Comparison of ENCODE assay signal across 10 cellular contexts in the genomic region with DNA sequence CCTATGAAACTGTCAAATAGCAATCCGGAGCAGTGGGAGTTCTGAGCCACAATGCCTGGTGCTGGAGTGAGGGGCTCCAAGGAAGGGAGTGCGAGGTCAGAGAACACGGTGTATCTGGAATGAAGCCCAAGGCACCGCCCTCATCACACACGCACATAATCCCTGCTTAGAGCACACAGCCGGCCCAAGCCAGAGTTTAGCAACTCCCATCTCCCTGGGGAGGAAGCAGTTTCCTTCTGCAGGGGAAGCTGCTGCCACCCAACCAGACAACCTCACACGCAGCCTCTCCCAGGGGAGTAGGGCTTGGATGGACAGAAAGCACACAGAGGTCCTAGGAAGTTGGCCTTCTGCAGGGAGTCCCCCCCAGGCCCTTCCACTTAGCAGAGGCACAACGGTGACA. TPM values are rescaled to one million over a fixed set of nuclear protein-coding genes. Genes with fewer than 3 reads are reported as not detected.
A peak's percentile ranks its signal among the peaks of the same experiment; 100 is the strongest.
DNase-seq lines count a peak whose midpoint lies in the region; ATAC-seq and TF ChIP-seq lines count a peak whose summit lies in the region.
"Had no signal": no experiment of that assay in that cellular context is flagged by ENCODE, and none has a peak within 500 bp of the region (broad histone marks: within the 10 kb centered on the region; RNA-seq: fewer than 3 reads in every experiment).

No MANE protein-coding gene starts in this region.

- peak overlapping the region; percentile 53 for H3K4me2 ChIP-seq in mammary epithelial cell (ENCODE audit: insufficient read depth, low read depth, low read length)

- ATAC-seq in stimulated activated naive CD8-positive, alpha-beta T cell treated with anti-CD3 and anti-CD28 coated beads, Interleukin-15, Interleukin-2, amounts not matched to agents 100 U/mL and 50 U/mL, for 24 hours = no peak
- ATAC-seq in GM21528 (IDR thresholded peaks at IDR 0.05; ENCODE audit: low FRiP score, unreplicated experiment) (no peak), GM21825 (IDR thresholded peaks at IDR 0.05; ENCODE audit: unreplicated experiment) (no peak)

- peak overlapping the region; percentile 45 for H3K27ac Mint-ChIP-seq in stimulated activated naive CD8-positive, alpha-beta T cell treated with anti-CD3 and anti-CD28 coated beads, Interleukin-15, Interleukin-2, amounts not matched to agents 100 ng/mL and 50 ng/mL, for 24 hours
- H3K27ac Mint-ChIP-seq in mesothelial cell of epicardium = peak overlapping the region; percentile 67
- H3K27ac Mint-ChIP-seq: activated CD4-positive, alpha-beta T cell treated with anti-CD3 and anti-CD28 coated beads, Interleukin-2, amount 10 ng/mL, durations not matched to agents 24 days and 14 days had no signal

- H3K4me1 ChIP-seq in mammary epithelial cell (ENCODE audit: insufficient read depth, low read length) = peaks cover 96% of the 10 kb centered on the region

- intact Hi-C loops in mammary epithelial cell (cut with micrococcal nuclease) = loop anchor here (10.0 kb wide), 1 partner anchor 803 kb away; no protein-coding TSS in a partner anchor

- H3K79me2 ChIP-seq in mammary epithelial cell (ENCODE audit: insufficient read depth, low read length) = peaks cover 98% of the 10 kb centered on the region

- H3K27ac ChIP-seq in mammary epithelial cell (ENCODE audit: insufficient read depth, low read depth, low read length) = peak overlapping the region; percentile 51
- H3K27ac ChIP-seq: C4-2B had no signal

- H3K9me3 ChIP-seq in mammary epithelial cell (replicated peaks; ENCODE audit: insufficient read depth, low read length) = no peaks in the 10 kb centered on the region

- no peak overlapping the region for H3K4me3 Mint-ChIP-seq in stimulated activated naive CD8-positive, alpha-beta T cell treated with anti-CD3 and anti-CD28 coated beads, Interleukin-15, Interleukin-2, amounts not matched to agents 100 ng/mL and 50 ng/mL, for 24 hours
- no peak overlapping the region for H3K4me3 Mint-ChIP-seq in mesothelial cell of epicardium
- H3K4me3 Mint-ChIP-seq: activated CD4-positive, alpha-beta T cell treated with anti-CD3 and anti-CD28 coated beads, Interleukin-2, amount 10 ng/mL, durations not matched to agents 24 days and 14 days had no signal

- no TSS peak for BruUV-seq in mammary epithelial cell (replicated peaks; lab: Mats Ljungman, UMichigan)

- peaks cover 85% of the 10 kb centered on the region for H3K4me1 Mint-ChIP-seq in stimulated activated naive CD8-positive, alpha-beta T cell treated with anti-CD3 and anti-CD28 coated beads, Interleukin-15, Interleukin-2, amounts not matched to agents 100 ng/mL and 50 ng/mL, for 24 hours (ENCODE audit: low read depth)
- H3K4me1 Mint-ChIP-seq in mesothelial cell of epicardium = peaks cover 55% of the 10 kb centered on the region

- no peak overlapping the region for H3K4me3 ChIP-seq in mammary epithelial cell (replicated peaks in 1 of 3; ENCODE audit: insufficient read depth in 1 of 3, low read depth in 2 of 3, low read length in 3 of 3)

- dilution Hi-C loops in mammary epithelial cell (cut with HindIII; ENCODE audit: low sequenced_read_pairs) = loop anchor here (5.0 kb wide), 2 partner anchors 41 to 71 kb away; no protein-coding TSS in a partner anchor

- no peaks in the 10 kb centered on the region for H3K27me3 Mint-ChIP-seq in stimulated activated naive CD8-positive, alpha-beta T cell treated with anti-CD3 and anti-CD28 coated beads, Interleukin-15, Interleukin-2, amounts not matched to agents 100 ng/mL and 50 ng/mL, for 24 hours
- no peaks in the 10 kb centered on the region for H3K27me3 Mint-ChIP-seq in mesothelial cell of epicardium (ENCODE audit: low read depth)
- H3K27me3 Mint-ChIP-seq: activated CD4-positive, alpha-beta T cell treated with anti-CD3 and anti-CD28 coated beads, Interleukin-2, amount 10 ng/mL, durations not matched to agents 24 days and 14 days had no signal

- DNase-seq in stimulated activated naive CD8-positive, alpha-beta T cell treated with anti-CD3 and anti-CD28 coated beads, Interleukin-15, Interleukin-2, amounts not matched to agents 100 U/mL and 50 U/mL, for 24 hours = no peak
- peak; percentile 49 for DNase-seq in mammary epithelial cell
- DNase-seq in mesothelial cell of epicardium (ENCODE audit: low spot score in 2 of 2, unreplicated experiment in 2 of 2) = no peak
- DNase-seq in GM19238 (ENCODE audit: insufficient read length, low spot score) = no peak
- no peak for DNase-seq in SW 1271 (lab: John Stamatoyannopoulos, UW)
- DNase-seq: activated CD4-positive, alpha-beta T cell treated with anti-CD3 and anti-CD28 coated beads, Interleukin-2, amount 10 ng/mL, durations not matched to agents 24 days and 14 days had no signal

- in situ Hi-C loops in mammary epithelial cell (cut with MboI; ENCODE audit: low sequenced_read_pairs in 2 of 2) = loop anchor here in 1 of 2 donors (10.0 kb wide), 1 partner anchor 147 kb away; no protein-coding TSS in a partner anchor

- 7% methylated on average over 8 of the region's 8 CpGs for WGBS in mammary epithelial cell (ENCODE audit: low coverage, missing lambda C conversion rate)

- H3K36me3 Mint-ChIP-seq in stimulated activated naive CD8-positive, alpha-beta T cell treated with anti-CD3 and anti-CD28 coated beads, Interleukin-15, Interleukin-2, amounts not matched to agents 100 ng/mL and 50 ng/mL, for 24 hours (ENCODE audit: low read depth) = peaks cover 10% of the 10 kb centered on the region
- H3K36me3 Mint-ChIP-seq in mesothelial cell of epicardium = no peaks in the 10 kb centered on the region

- no peaks in the 10 kb centered on the region for H3K27me3 ChIP-seq in mammary epithelial cell (ENCODE audit: insufficient read depth, low read length)

- CTCF ChIA-PET in mammary epithelial cell (lab: Charles Lee; ENCODE audit: low non-redundant PET) = no interaction called here

- peak overlapping the region; percentile 16 for H3K9ac ChIP-seq in mammary epithelial cell (ENCODE audit: insufficient read depth, low read length)

- H3K36me3 ChIP-seq in mammary epithelial cell (ENCODE audit: insufficient read depth, low read length) = no peaks in the 10 kb centered on the region

- TF ChIP-seq CTCF in mammary epithelial cell (conservative IDR thresholded peaks at IDR 0.05 in 1 of 2, IDR thresholded peaks at IDR 0.05 in 1 of 2; ENCODE audit: extremely low read depth in 1 of 2, insufficient read depth in 1 of 2, low read depth in 1 of 2, low read length in 2 of 2) (no peak), mesothelial cell of epicardium (IDR thresholded peaks at IDR 0.05; ENCODE audit: unreplicated experiment) (no peak)

- H3K9me3 Mint-ChIP-seq in stimulated activated naive CD8-positive, alpha-beta T cell treated with anti-CD3 and anti-CD28 coated beads, Interleukin-15, Interleukin-2, amounts not matched to agents 100 ng/mL and 50 ng/mL, for 24 hours = no peaks in the 10 kb centered on the region
- no peaks in the 10 kb centered on the region for H3K9me3 Mint-ChIP-seq in mesothelial cell of epicardium
- H3K9me3 Mint-ChIP-seq: activated CD4-positive, alpha-beta T cell treated with anti-CD3 and anti-CD28 coated beads, Interleukin-2, amount 10 ng/mL, durations not matched to agents 24 days and 14 days had no signal

- no peak overlapping the region for H2AFZ ChIP-seq in mammary epithelial cell (ENCODE audit: low read depth, low read length)

- H4K20me1 ChIP-seq in mammary epithelial cell (ENCODE audit: insufficient read depth, low read length) = no peaks in the 10 kb centered on the region

RNA-seq across cellular contexts. Expression of gene ACTN1, which starts 31.3 kb away (rescaled TPM):
- total RNA-seq in mammary epithelial cell = 1,000 to 10,000 TPM in 1 of 2 donors, 100 to 1,000 TPM in 1; 841 to 1,322 TPM
- polyA plus RNA-seq in mammary epithelial cell = 813 TPM
- 1,325 TPM for polyA minus RNA-seq in mammary epithelial cell
- 155 to 166 TPM (median 163 TPM) in 3 replicates for total RNA-seq in mesothelial cell of epicardium
